ENCODE assay signal across 8 cellular contexts in genomic region chr14:105020815-105021655, GRCh38. TPM values are rescaled to one million over a fixed set of nuclear protein-coding genes. Genes with fewer than 3 reads are reported as not detected.
DNase-seq lines count a peak whose midpoint lies in the region; ATAC-seq, FAIRE-seq and TF ChIP-seq lines count a peak whose summit lies in the region.

CDCA4 (minus strand) TSS chr14:105021083; CDS start chr14:105011929, 9,154 bp downstream.

- peaks cover 50% of the 10 kb centered on the region for H3K4me1 ChIP-seq in OCI-LY7 (ENCODE audit: insufficient read depth, low read length, poor library complexity, severe bottlenecking)
- peaks cover 26% of the 10 kb centered on the region for H3K4me1 ChIP-seq in mucosa of descending colon (ENCODE audit: low read depth)

- ATAC-seq in GM21526 (IDR thresholded peaks at IDR 0.05; ENCODE audit: low FRiP score, unreplicated experiment) (peak; percentile 72), mucosa of descending colon (peak; percentile 93)

- CTCF ChIA-PET in OCI-LY7 (lab: Charles Lee; ENCODE audit: unreplicated experiment), result no interaction called here

- no peaks in the 10 kb centered on the region for H3K9me2 ChIP-seq in OCI-LY7 (ENCODE audit: insufficient read depth, low read length)

- H3K9me3 ChIP-seq in OCI-LY7 (ENCODE audit: low read length) (no peaks in the 10 kb centered on the region), mucosa of descending colon (no peaks in the 10 kb centered on the region)

- peaks cover 35% of the 10 kb centered on the region for H4K20me1 ChIP-seq in OCI-LY7 (ENCODE audit: insufficient read depth, low read length)

- peaks cover 46% of the 10 kb centered on the region for H3K36me3 ChIP-seq in OCI-LY7 (ENCODE audit: insufficient read depth, low read length)
- H3K36me3 ChIP-seq in mucosa of descending colon (ENCODE audit: low read depth), result peaks cover 4% of the 10 kb centered on the region

- H3K79me2 ChIP-seq in OCI-LY7 (ENCODE audit: insufficient read depth, low read depth, low read length), result peaks cover 63% of the 10 kb centered on the region

- POLR2A ChIA-PET in OCI-LY7 (lab: Charles Lee), result interaction anchor here (0.5 to 1.2 kb wide), 4 partner anchors 8 to 206 kb away, joined by 3 to 4 read pairs (median 3); no protein-coding TSS in a partner anchor

- intact Hi-C loops in OCI-LY7 (cut with micrococcal nuclease; ENCODE audit: unreplicated experiment), result loop anchor here (2.0 to 10.0 kb wide), 2 partner anchors 24 to 266 kb away; partner anchors contain the start of gene SIVA1
- intact Hi-C loops in mucosa of descending colon (cut with DNase I, micrococcal nuclease), result no loop called here

- peak within 1 kb of the TSS; percentile 89 for H3K27ac ChIP-seq in OCI-LY7 (ENCODE audit: low read depth, low read length, poor library complexity, severe bottlenecking)

- H3K4me3 ChIP-seq in OCI-LY7 (ENCODE audit: low read depth, low read length, poor library complexity, severe bottlenecking) (peak within 1 kb of the TSS; percentile 85), mucosa of descending colon (peak within 1 kb of the TSS; percentile 98)

- peak; percentile 98 for DNase-seq in D721Med (ENCODE audit: insufficient read length, low spot score)
- DNase-seq in HuH-7 (ENCODE audit: low spot score), result peak; percentile 97
- peak; percentile 99 for DNase-seq in OCI-LY7 (ENCODE audit: low spot score)
- peak; percentile 97 for DNase-seq in activated T-cell treated with anti-CD3 and anti-CD28 coated beads for 1 hour (ENCODE audit: low read depth)
- peak; percentile 99 for DNase-seq in epidermal melanocyte (ENCODE audit: insufficient read length, low spot score)
- DNase-seq in mucosa of descending colon, result peak; percentile 98 to 99 (median 98)
- DNase-seq in stimulated activated CD8-positive, alpha-beta memory T cell treated with anti-CD3 and anti-CD28 coated beads, Interleukin-4, amount 100 ng/mL, for 24 hours (ENCODE audit: low read depth), result peak; percentile 99

- peak within 1 kb of the TSS; percentile 90 for H2AFZ ChIP-seq in OCI-LY7 (ENCODE audit: low read length)

- FAIRE-seq in D721Med (lab: Jason Lieb, UNC), result no peak

- TF ChIP-seq CTCF in D721Med (IDR thresholded peaks at IDR 0.05; ENCODE audit: insufficient read depth, missing control alignments) (no peak), OCI-LY7 (conservative IDR thresholded peaks at IDR 0.05; ENCODE audit: low read length) (0 out of 2 replicates have a peak, but pooled peaks have one; percentile 8), mucosa of descending colon (IDR thresholded peaks at IDR 0.05) (no peak)

- no TSS peak for BruUV-seq in OCI-LY7 (replicated peaks; lab: Mats Ljungman, UMichigan)

- peak within 1 kb of the TSS; percentile 93 for H3K4me2 ChIP-seq in OCI-LY7 (ENCODE audit: low read length)

RNA-seq across cellular contexts. Expression of gene CDCA4, which starts in this region (rescaled TPM):
- total RNA-seq in OCI-LY7 (2014; rRNA removed; shearing (Covaris generic)), result 109 and 110 TPM in 2 replicates
- total RNA-seq in OCI-LY7 (2022) (74.0 and 79.5 TPM in 2 replicates), mucosa of descending colon (1 to 10 TPM; 4.3 to 8.7 (median 5.6) TPM)

Comparison
In these comparisons a context has a peak if more than half of its experiments do, and no peak if none do; other contexts are left out.
1. Peak in every context shown above with its lines: DNase-seq, ATAC-seq, H3K4me3 ChIP-seq and H3K27ac ChIP-seq.
2. RNA of gene CDCA4 (total RNA-seq): 74.0 to 110 TPM in OCI-LY7; 4.3 to 8.7 TPM in mucosa of descending colon; every median in the first group is over 4 times any median in the second.